Comparison of ENCODE assay signal across 8 cellular contexts in genomic region chr19:40444181-40445005, GRCh38. TPM values are rescaled to one million over a fixed set of nuclear protein-coding genes. Genes with fewer than 3 reads are reported as not detected.
A peak's percentile ranks its signal among the peaks of the same experiment; 100 is the strongest.
DNase-seq lines count a peak whose midpoint lies in the region; ATAC-seq and TF ChIP-seq lines count a peak whose summit lies in the region.

A gene with protein sequence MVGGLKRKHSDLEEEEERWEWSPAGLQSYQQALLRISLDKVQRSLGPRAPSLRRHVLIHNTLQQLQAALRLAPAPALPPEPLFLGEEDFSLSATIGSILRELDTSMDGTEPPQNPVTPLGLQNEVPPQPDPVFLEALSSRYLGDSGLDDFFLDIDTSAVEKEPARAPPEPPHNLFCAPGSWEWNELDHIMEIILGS (minus strand): TSS chr19:40444335. CDS start chr19:40442080, 2,255 bp downstream.

- no peaks in the 10 kb centered on the region for H3K27me3 Mint-ChIP-seq in activated naive CD8-positive, alpha-beta T cell treated with anti-CD3 and anti-CD28 coated beads, Interleukin-2, amount 50 U/mL, for 24 hours
- no peaks in the 10 kb centered on the region for H3K27me3 Mint-ChIP-seq in type B pancreatic cell

- peak within 1 kb of the TSS; percentile 93 for H3K4me3 ChIP-seq in cardiac muscle cell

- no peaks in the 10 kb centered on the region for H3K9me3 ChIP-seq in cardiac muscle cell (ENCODE audit: low read depth)

- peak within 1 kb of the TSS; percentile 96 for H3K4me3 Mint-ChIP-seq in activated naive CD8-positive, alpha-beta T cell treated with anti-CD3 and anti-CD28 coated beads, Interleukin-2, amount 50 U/mL, for 24 hours
- peak within 1 kb of the TSS; percentile 98 for H3K4me3 Mint-ChIP-seq in type B pancreatic cell

- peaks cover 36% of the 10 kb centered on the region for H3K4me1 Mint-ChIP-seq in activated naive CD8-positive, alpha-beta T cell treated with anti-CD3 and anti-CD28 coated beads, Interleukin-2, amount 50 U/mL, for 24 hours
- peaks cover 25% of the 10 kb centered on the region for H3K4me1 Mint-ChIP-seq in type B pancreatic cell (ENCODE audit: unreplicated experiment)

- H3K9me3 Mint-ChIP-seq in activated naive CD8-positive, alpha-beta T cell treated with anti-CD3 and anti-CD28 coated beads, Interleukin-2, amount 50 U/mL, for 24 hours: no peaks in the 10 kb centered on the region
- H3K9me3 Mint-ChIP-seq in type B pancreatic cell: no peaks in the 10 kb centered on the region

- DNase-seq in NCI-H1417 treated with DMSO at 0.1 percent for 48 hours (lab: John Stamatoyannopoulos, UW) (peak; percentile 86), SW 1271 (lab: John Stamatoyannopoulos, UW) (peak; percentile 76 to 93), cardiac muscle cell (ENCODE audit: low read depth in 1 of 2, low spot score in 1 of 2) (peak; percentile 98 to 99), posterior cingulate gyrus (peak; percentile 92 to 99 (median 96)), type B pancreatic cell (ENCODE audit: extremely low spot score, unreplicated experiment) (peak; percentile 99)
- DNase-seq in activated naive CD8-positive, alpha-beta T cell treated with anti-CD3 and anti-CD28 coated beads, Interleukin-2, amount 50 U/mL, for 24 hours: peak; percentile 97

- H3K4me1 ChIP-seq in cardiac muscle cell (ENCODE audit: low read depth): peaks cover 11% of the 10 kb centered on the region

- peak; percentile 42; the same call in 1 of the 2 replicates for TF ChIP-seq CTCF in GM12874 (IDR thresholded peaks at IDR 0.05; ENCODE audit: insufficient read depth, low read depth, low read length)
- TF ChIP-seq CTCF in cardiac muscle cell (IDR thresholded peaks at IDR 0.05; ENCODE audit: low read depth, low read length): peak; percentile 26
- TF ChIP-seq CTCF in type B pancreatic cell (conservative IDR thresholded peaks at IDR 0.05): peak; percentile 24

- H3K36me3 Mint-ChIP-seq in activated naive CD8-positive, alpha-beta T cell treated with anti-CD3 and anti-CD28 coated beads, Interleukin-2, amount 50 U/mL, for 24 hours (ENCODE audit: low read depth): peaks cover 9% of the 10 kb centered on the region
- peaks cover 8% of the 10 kb centered on the region for H3K36me3 Mint-ChIP-seq in type B pancreatic cell

- ATAC-seq in HG02763 (IDR thresholded peaks at IDR 0.05; ENCODE audit: unreplicated experiment): peak; percentile 63
- ATAC-seq in activated naive CD8-positive, alpha-beta T cell treated with anti-CD3 and anti-CD28 coated beads, Interleukin-2, amount 50 U/mL, for 24 hours: peak; percentile 75

- H3K36me3 ChIP-seq in cardiac muscle cell: peaks cover 20% of the 10 kb centered on the region

- intact Hi-C loops in posterior cingulate gyrus (cut with DNase I): no loop called here

- H3K27me3 ChIP-seq in cardiac muscle cell: no peaks in the 10 kb centered on the region

- peak within 1 kb of the TSS; percentile 93 for H3K27ac ChIP-seq in cardiac muscle cell

- H3K27ac Mint-ChIP-seq in activated naive CD8-positive, alpha-beta T cell treated with anti-CD3 and anti-CD28 coated beads, Interleukin-2, amount 50 U/mL, for 24 hours: peak within 1 kb of the TSS; percentile 92
- H3K27ac Mint-ChIP-seq in type B pancreatic cell: peak within 1 kb of the TSS; percentile 97

RNA-seq across cellular contexts. Expression of the gene that starts here (rescaled TPM):
- total RNA-seq in cardiac muscle cell: 44.4 and 58.6 TPM in 2 replicates
- polyA plus RNA-seq in cardiac muscle cell: 66.2 and 73.8 TPM in 2 replicates
- total RNA-seq in type B pancreatic cell (ENCODE audit: low replicate concordance): 33.7 and 41.7 TPM in 2 replicates

Comparison
In these comparisons a context has a peak if more than half of its experiments do, and no peak if none do; other contexts are left out.
1. Peak in every context shown above with its lines: DNase-seq, ATAC-seq, H3K4me3 ChIP-seq and H3K27ac ChIP-seq.